ENCODE assay signal across 29 cellular contexts in the genomic region with DNA sequence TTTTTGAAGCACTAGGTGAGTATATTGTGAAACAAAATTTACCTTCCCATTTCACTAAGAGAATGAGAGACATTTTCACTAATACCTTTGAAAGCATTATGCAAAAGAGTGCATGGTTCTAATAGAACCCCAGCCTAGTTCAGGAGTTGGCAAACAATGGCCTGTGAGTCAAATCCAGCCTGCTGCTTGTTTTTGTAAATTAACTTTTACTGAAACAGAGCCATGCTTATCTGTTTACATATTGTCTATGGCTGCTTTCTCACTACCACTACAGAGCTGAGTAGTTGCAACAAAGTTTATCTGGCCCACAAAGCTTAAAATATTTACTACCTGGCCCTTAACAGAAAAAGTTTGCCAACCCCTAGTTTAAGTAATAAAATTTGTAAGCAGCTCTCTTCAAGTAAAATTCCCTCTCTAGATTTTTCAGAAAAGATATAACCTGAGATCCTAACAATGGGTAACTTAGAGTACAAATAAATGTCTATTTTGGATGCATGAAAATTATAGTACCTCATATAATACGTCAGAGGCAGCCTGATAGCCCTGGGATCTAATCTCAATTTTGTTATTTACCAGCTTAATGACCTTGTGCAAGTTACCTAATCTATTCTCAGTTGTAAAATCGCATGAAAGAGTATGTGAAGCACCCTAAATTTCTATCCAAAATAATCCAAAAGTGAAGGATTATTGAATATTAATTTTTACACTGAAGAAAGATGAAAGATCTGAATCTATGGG. TPM values are rescaled to one million over a fixed set of nuclear protein-coding genes. Genes with fewer than 3 reads are reported as not detected.
DNase-seq lines count a peak whose midpoint lies in the region; ATAC-seq and TF ChIP-seq lines count a peak whose summit lies in the region.
"Had no signal": no experiment of that assay in that cellular context is flagged by ENCODE, and none has a peak within 500 bp of the region (broad histone marks: within the 10 kb centered on the region; RNA-seq: fewer than 3 reads in every experiment).

No MANE protein-coding gene starts in this region.

- peaks cover 31% of the 10 kb centered on the region for H3K4me1 ChIP-seq in skeletal muscle satellite cell (ENCODE audit: control insufficient read depth, insufficient read depth, low read length)
- no peaks in the 10 kb centered on the region for H3K4me1 ChIP-seq in upper lobe of left lung
- H3K4me1 ChIP-seq: psoas muscle had no signal

- peak overlapping the region; percentile 46 for H3K4me2 ChIP-seq in skeletal muscle satellite cell (ENCODE audit: low read length)

- no peaks in the 10 kb centered on the region for H3K9me3 ChIP-seq in skeletal muscle satellite cell (replicated peaks; ENCODE audit: low read length)
- H3K9me3 ChIP-seq in upper lobe of left lung, result no peaks in the 10 kb centered on the region
- H3K9me3 ChIP-seq: left ventricle myocardium inferior, neutrophil, psoas muscle, stomach, tibial artery had no signal

- ATAC-seq in SK-N-SH treated with all-trans-retinoic acid at 6 μM for 48 hours, result 0 out of 3 replicates have a peak, but pooled peaks have one; percentile 8
- ATAC-seq in HG03354 (IDR thresholded peaks at IDR 0.05; ENCODE audit: poor library complexity, severe bottlenecking, unreplicated experiment), result no peak
- no peak for ATAC-seq in upper lobe of left lung (ENCODE audit: low FRiP score in 2 of 2)

- TF ChIP-seq CTCF in fibroblast of villous mesenchyme (IDR thresholded peaks at IDR 0.05; ENCODE audit: insufficient read depth, low read depth, low read length), result no peak
- TF ChIP-seq CTCF in upper lobe of left lung (IDR thresholded peaks at IDR 0.05), result no peak

- no peak for TF ChIP-seq POLR2A in upper lobe of left lung (IDR thresholded peaks at IDR 0.05)

- H3K9ac ChIP-seq in skeletal muscle satellite cell (ENCODE audit: low read depth, low read length), result no peak overlapping the region

- WGBS in upper lobe of left lung, 2 donors, result 84 to 93% methylated on average over 2 of the region's 2 CpGs

- H3K27ac ChIP-seq in upper lobe of left lung, result no peak overlapping the region
- H3K27ac ChIP-seq: foreskin keratinocyte, HL-60, left ventricle myocardium inferior, neutrophil, psoas muscle had no signal

- H3K27me3 ChIP-seq in skeletal muscle satellite cell (ENCODE audit: control insufficient read depth, insufficient read depth, low read length) (no peaks in the 10 kb centered on the region), upper lobe of left lung (no peaks in the 10 kb centered on the region)
- H3K27me3 ChIP-seq: foreskin keratinocyte, neutrophil, stomach, tibial artery had no signal

- no peak for TF ChIP-seq EP300 in upper lobe of left lung (IDR thresholded peaks at IDR 0.05)

- H3K4me3 ChIP-seq in fibroblast of villous mesenchyme (ENCODE audit: low read depth, low read length) (no peak overlapping the region), skeletal muscle satellite cell (ENCODE audit: low read length) (no peak overlapping the region), upper lobe of left lung (no peak overlapping the region)
- H3K4me3 ChIP-seq: left ventricle myocardium inferior, psoas muscle, stomach, tibial artery had no signal

- peak; percentile 31 for DNase-seq in EH (ENCODE audit: low read depth)
- DNase-seq in fibroblast of villous mesenchyme (ENCODE audit: low read depth), result peak; percentile 18
- DNase-seq in inferior parietal cortex (ENCODE audit: extremely low spot score), result no peak
- DNase-seq in NCI-H146 treated with DMSO at 0.1 percent for 48 hours (lab: John Stamatoyannopoulos, UW; ENCODE audit: unreplicated experiment), result no peak
- DNase-seq in upper lobe of left lung, result no peak
- DNase-seq: activated CD4-positive, alpha-beta T cell treated with anti-CD3 and anti-CD28 coated beads, Interleukin-2, amount 10 ng/mL, durations not matched to agents 7 days and 5 days; activated gamma-delta T cell treated with Interleukin-2 at 50 U/mL for 16 hours; activated T-cell treated with anti-CD3 and anti-CD28 coated beads, Interleukin-2, amount 50 U/mL, for 24 hours; C1 segment of cervical spinal cord; cerebellar nuclear complex; COR-L47; DMS79; Karpas-422; NCI-H1694; NCI-H526; NK-92 treated with Interleukin-12 subunit alpha and Interleukin-12 subunit beta, amount 100 ng/mL, for 24 hours; psoas muscle; SIG-M5; stimulated activated CD4-positive, alpha-beta T cell treated with anti-CD3 and anti-CD28 coated beads, Interleukin-1b, Interleukin-23, amount 100 ng/mL, for 48 hours; stimulated activated CD8-positive, alpha-beta memory T cell treated with anti-CD3 and anti-CD28 coated beads, Interleukin-4, amount 100 ng/mL, for 48 hours had no signal

- no peaks in the 10 kb centered on the region for H3K36me3 ChIP-seq in skeletal muscle satellite cell (ENCODE audit: insufficient read depth, low read length)
- H3K36me3 ChIP-seq in upper lobe of left lung, result no peaks in the 10 kb centered on the region
- H3K36me3 ChIP-seq: left ventricle myocardium inferior, neutrophil, stomach, tibial artery had no signal

TF ChIP-seq in SK-N-SH treated with all-trans-retinoic acid at 6 μM for 48 hours, 23 proteins besides CTCF, POLR2A, EP300 and RAD21:
- no peak for TF ChIP-seq GLIS3 (CRISPR knock-in tag; IDR thresholded peaks at IDR 0.05)
- TF ChIP-seq RARB (CRISPR knock-in tag; IDR thresholded peaks at IDR 0.05), result no peak
- no peak for TF ChIP-seq POU6F1 (CRISPR knock-in tag; IDR thresholded peaks at IDR 0.05; ENCODE audit: borderline replicate concordance, low read depth)
- TF ChIP-seq, protein P1, sequence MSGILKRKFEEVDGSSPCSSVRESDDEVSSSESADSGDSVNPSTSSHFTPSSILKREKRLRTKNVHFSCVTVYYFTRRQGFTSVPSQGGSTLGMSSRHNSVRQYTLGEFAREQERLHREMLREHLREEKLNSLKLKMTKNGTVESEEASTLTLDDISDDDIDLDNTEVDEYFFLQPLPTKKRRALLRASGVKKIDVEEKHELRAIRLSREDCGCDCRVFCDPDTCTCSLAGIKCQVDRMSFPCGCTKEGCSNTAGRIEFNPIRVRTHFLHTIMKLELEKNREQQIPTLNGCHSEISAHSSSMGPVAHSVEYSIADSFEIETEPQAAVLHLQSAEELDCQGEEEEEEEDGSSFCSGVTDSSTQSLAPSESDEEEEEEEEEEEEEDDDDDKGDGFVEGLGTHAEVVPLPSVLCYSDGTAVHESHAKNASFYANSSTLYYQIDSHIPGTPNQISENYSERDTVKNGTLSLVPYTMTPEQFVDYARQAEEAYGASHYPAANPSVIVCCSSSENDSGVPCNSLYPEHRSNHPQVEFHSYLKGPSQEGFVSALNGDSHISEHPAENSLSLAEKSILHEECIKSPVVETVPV (CRISPR knock-in tag; IDR thresholded peaks at IDR 0.05), result no peak
- TF ChIP-seq TOX (CRISPR knock-in tag; IDR thresholded peaks at IDR 0.05; ENCODE audit: borderline replicate concordance), result no peak
- no peak for TF ChIP-seq ISL1 (CRISPR knock-in tag; IDR thresholded peaks at IDR 0.05)
- no peak for TF ChIP-seq ZNF565 (CRISPR knock-in tag; conservative IDR thresholded peaks at IDR 0.05; ENCODE audit: low read depth)
- TF ChIP-seq ZNF70 (CRISPR knock-in tag; IDR thresholded peaks at IDR 0.05), result no peak
- no peak for TF ChIP-seq ESRRG (CRISPR knock-in tag; IDR thresholded peaks at IDR 0.05)
- TF ChIP-seq ZC3H10 (CRISPR knock-in tag; IDR thresholded peaks at IDR 0.05), result no peak
- no peak for TF ChIP-seq SNAI2 (CRISPR knock-in tag; IDR thresholded peaks at IDR 0.05)

RNA-seq across cellular contexts. Expression of gene ARL15, which starts 50.7 kb away (rescaled TPM):
- total RNA-seq in fibroblast of villous mesenchyme (28.1 and 35.8 TPM in 2 replicates), upper lobe of left lung (10 to 100 TPM in 5 of 6 donors, 1 to 10 TPM in 1; 6.7 to 36.4 (median 20.7) TPM)
- 12.9 and 14.9 TPM in 2 replicates for total RNA-seq in skeletal muscle satellite cell (2012; rRNA removed)

Comparison
In these comparisons a context has a peak if more than half of its experiments do, and no peak if none do; other contexts are left out.
1. DNase-seq: peak in EH (single experiment) and fibroblast of villous mesenchyme (single experiment); none in inferior parietal cortex (single experiment), NCI-H146 treated with DMSO at 0.1 percent for 48 hours (single experiment) and upper lobe of left lung (0 of 2).